In genomic region chr19:6677924-6678689, GRCh38 we compare ENCODE assay signal across 10 cellular contexts. TPM values are rescaled to one million over a fixed set of nuclear protein-coding genes. Genes with fewer than 3 reads are reported as not detected.
DNase-seq lines count a peak whose midpoint lies in the region; ATAC-seq and TF ChIP-seq lines count a peak whose summit lies in the region.
"Had no signal": no experiment of that assay in that cellular context is flagged by ENCODE, and none has a peak within 500 bp of the region (broad histone marks: within the 10 kb centered on the region; RNA-seq: fewer than 3 reads in every experiment).

No MANE protein-coding gene starts in this region.

- H3K27me3 Mint-ChIP-seq in T-helper 2 cell treated with Interferon-gamma antibody and Interleukin-4, amounts not matched to agents 5 μg/mL and 100 μg/mL, for 36 hours (ENCODE audit: low read depth), result no peaks in the 10 kb centered on the region

- H3K27me3 ChIP-seq in colonic mucosa, result no peaks in the 10 kb centered on the region
- peaks cover 0 to 15% (median 0%) of the 10 kb centered on the region in 3 donors for H3K27me3 ChIP-seq in stomach
- peaks cover 0 to 4% (median 0%) of the 10 kb centered on the region in 3 donors for H3K27me3 ChIP-seq in gastrocnemius medialis

- 44 to 56% (median 53%) methylated on average over 28 to 29 of the region's 29 CpGs for WGBS in stomach, 5 donors

- H3K4me3 ChIP-seq in colonic mucosa (no peak overlapping the region), stomach (no peak overlapping the region), gastrocnemius medialis (no peak overlapping the region)
- H3K4me3 ChIP-seq: coronary artery, SK-N-MC had no signal

- no peak for TF ChIP-seq EP300 in stomach (IDR thresholded peaks at IDR 0.05)

- H3K9me3 ChIP-seq in colonic mucosa (no peaks in the 10 kb centered on the region), stomach (peaks cover 0 to 7% (median 0%) of the 10 kb centered on the region in 4 donors), gastrocnemius medialis (no peaks in the 10 kb centered on the region)

- TF ChIP-seq POLR2A in stomach (IDR thresholded peaks at IDR 0.05) (no peak), gastrocnemius medialis (IDR thresholded peaks at IDR 0.05) (no peak)

- ATAC-seq in omental fat pad (ENCODE audit: low FRiP score) (peak; percentile 41), GM21619 (IDR thresholded peaks at IDR 0.05; ENCODE audit: unreplicated experiment) (no peak), gastrocnemius medialis (no peak)

- H3K27ac ChIP-seq in colonic mucosa, result no peak overlapping the region
- H3K27ac ChIP-seq in stomach, result no peak overlapping the region
- no peak overlapping the region for H3K27ac ChIP-seq in gastrocnemius medialis
- H3K27ac ChIP-seq: coronary artery, SK-N-MC had no signal

- peak overlapping the region; percentile 53 for H3K4me3 Mint-ChIP-seq in T-helper 2 cell treated with Interferon-gamma antibody and Interleukin-4, amounts not matched to agents 5 μg/mL and 100 μg/mL, for 36 hours

- intact Hi-C loops in colonic mucosa (cut with DNase I), result no loop called here
- intact Hi-C loops in stomach (cut with DNase I; ENCODE audit: low total_unique reads), result no loop called here
- intact Hi-C loops in gastrocnemius medialis (cut with DNase I; ENCODE audit: low total_unique reads), result no loop called here

- peak overlapping the region; percentile 48 for H3K27ac Mint-ChIP-seq in T-helper 2 cell treated with Interferon-gamma antibody and Interleukin-4, amounts not matched to agents 5 μg/mL and 100 μg/mL, for 36 hours

- H3K4me1 Mint-ChIP-seq in T-helper 2 cell treated with Interferon-gamma antibody and Interleukin-4, amounts not matched to agents 5 μg/mL and 100 μg/mL, for 36 hours (ENCODE audit: low read depth), result peaks cover 55% of the 10 kb centered on the region

- no peak overlapping the region for H3K9ac ChIP-seq in colonic mucosa (ENCODE audit: low read depth in 2 of 2, low read length in 2 of 2)

- no peaks in the 10 kb centered on the region for H3K36me3 Mint-ChIP-seq in T-helper 2 cell treated with Interferon-gamma antibody and Interleukin-4, amounts not matched to agents 5 μg/mL and 100 μg/mL, for 36 hours (ENCODE audit: low read depth)

- H3K9me3 Mint-ChIP-seq in T-helper 2 cell treated with Interferon-gamma antibody and Interleukin-4, amounts not matched to agents 5 μg/mL and 100 μg/mL, for 36 hours, result peaks cover 4% of the 10 kb centered on the region

- H3K36me3 ChIP-seq in colonic mucosa (no peaks in the 10 kb centered on the region), stomach (peaks cover 0 to 29% (median 8%) of the 10 kb centered on the region in 4 donors), gastrocnemius medialis (no peaks in the 10 kb centered on the region)

- no peak for TF ChIP-seq CTCF in colonic mucosa (IDR thresholded peaks at IDR 0.05)
- no peak for TF ChIP-seq CTCF in omental fat pad (IDR thresholded peaks at IDR 0.05)
- no peak for TF ChIP-seq CTCF in stomach (IDR thresholded peaks at IDR 0.05)
- TF ChIP-seq CTCF in gastrocnemius medialis (IDR thresholded peaks at IDR 0.05 in 4 of 5, conservative IDR thresholded peaks at IDR 0.05 in 1 of 5), result no peak

- DNase-seq in ELR (ENCODE audit: low read depth) (peak; percentile 19), colonic mucosa (peak; percentile 37), omental fat pad (ENCODE audit: low spot score) (no peak), stomach (no peak), COR-L47 (lab: John Stamatoyannopoulos, UW) (no peak), gastrocnemius medialis (no peak)
- DNase-seq in T-helper 2 cell treated with Interferon-gamma antibody and Interleukin-4, amounts not matched to agents 5 μg/mL and 100 μg/mL, for 36 hours (ENCODE audit: low spot score), result peak; percentile 57

- in situ Hi-C loops in gastrocnemius medialis (cut with MboI; ENCODE audit: low sequenced_read_pairs in 4 of 4), result no loop called here

- no peaks in the 10 kb centered on the region for H3K4me1 ChIP-seq in colonic mucosa
- peaks cover 0 to 13% (median 2%) of the 10 kb centered on the region in 4 donors for H3K4me1 ChIP-seq in stomach
- H3K4me1 ChIP-seq in gastrocnemius medialis, result no peaks in the 10 kb centered on the region

RNA-seq across cellular contexts. Expression of gene TNFSF14, which starts 8.1 kb away (rescaled TPM):
- total RNA-seq in colonic mucosa (1 to 10 TPM in 1 of 2 donors, under 1 TPM in 1; 0.48 to 1.3 TPM), omental fat pad (10 to 100 TPM in 2 of 4 donors, 1 to 10 TPM in 2; 3.6 to 66.5 (median 26.3) TPM), stomach (10 to 100 TPM in 1 of 5 donors, 1 to 10 TPM in 1, under 1 TPM in 1, not detected in 2; 0.14 to 60.1 (median 1.1) TPM), gastrocnemius medialis (not detected)
- 1 to 10 TPM in 1 of 3 donors, under 1 TPM in 2; 0.56 to 1.1 (median 0.60) TPM for polyA plus RNA-seq in stomach

RNA-seq across cellular contexts. Expression of gene C3, which starts 42.3 kb away (rescaled TPM):
- total RNA-seq in colonic mucosa, result 10 to 100 TPM; 28.2 to 83.9 TPM
- total RNA-seq in omental fat pad, result 1,000 to 10,000 TPM; 1,035 to 6,271 (median 2,305) TPM
- total RNA-seq in stomach, result 1,000 to 10,000 TPM in 1 of 5 donors, 100 to 1,000 TPM in 2, 10 to 100 TPM in 2; 35.3 to 1,672 (median 430) TPM
- polyA plus RNA-seq in stomach, result 100 to 1,000 TPM in 1 of 3 donors, 10 to 100 TPM in 2; 22.8 to 367 (median 75.0) TPM
- 100 to 1,000 TPM in 1 of 4 donors, 10 to 100 TPM in 3; 25.9 to 121 (median 70.6) TPM for total RNA-seq in gastrocnemius medialis

RNA-seq across cellular contexts. Expression of gene GPR108, which starts 59.3 kb away (rescaled TPM):
- total RNA-seq in colonic mucosa (100 to 1,000 TPM in 1 of 2 donors, 10 to 100 TPM in 1; 92.0 to 109 TPM), omental fat pad (10 to 100 TPM; 34.5 to 68.4 (median 62.0) TPM), stomach (10 to 100 TPM; 28.1 to 78.6 (median 54.2) TPM), gastrocnemius medialis (10 to 100 TPM; 22.6 to 40.3 (median 32.3) TPM)
- 100 to 1,000 TPM in 1 of 3 donors, 10 to 100 TPM in 2; 59.9 to 132 (median 64.4) TPM for polyA plus RNA-seq in stomach

Comparison
In these comparisons a context has a peak if more than half of its experiments do, and no peak if none do; other contexts are left out.
1. DNase-seq: peak in ELR (single experiment), T-helper 2 cell treated with Interferon-gamma antibody and Interleukin-4, amounts not matched to agents 5 μg/mL and 100 μg/mL, for 36 hours (single experiment) and colonic mucosa (single experiment); none in omental fat pad (single experiment), stomach (single experiment), COR-L47 (single experiment) and gastrocnemius medialis (0 of 2).